ENCODE assay signal across 25 cellular contexts in the genomic region with DNA sequence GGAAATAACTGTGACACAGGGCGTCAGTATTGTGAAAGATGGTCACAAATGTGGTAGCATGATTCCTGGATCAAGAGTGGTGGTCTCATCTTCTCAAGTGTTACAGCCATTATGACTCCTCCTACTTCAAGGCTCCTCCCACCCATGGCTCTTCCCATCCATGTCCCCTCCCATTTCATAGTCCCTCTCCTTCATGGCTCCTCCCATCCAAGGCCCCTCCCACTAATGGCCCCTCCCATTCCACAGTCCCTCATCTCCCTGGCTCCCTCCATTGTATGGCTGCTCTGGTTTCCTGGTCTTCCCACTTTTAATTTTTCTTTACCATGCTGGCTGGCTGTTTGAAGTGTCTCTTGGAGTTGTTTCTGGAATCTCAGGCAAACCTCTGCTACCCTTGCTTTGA.
"Had no signal": no experiment of that assay in that cellular context is flagged by ENCODE, and none has a peak within 500 bp of the region (broad histone marks: within the 10 kb centered on the region; RNA-seq: fewer than 3 reads in every experiment).

No MANE protein-coding gene starts in this region.

- H3K9me3 ChIP-seq: adrenal gland, right lobe of liver, thyroid gland, upper lobe of right lung had no signal

- ATAC-seq: activated T-cell treated with anti-CD3 and anti-CD28 coated beads, Interleukin-2, amount 50 U/mL, for 4 hours; esophagus mucosa; right lobe of liver; upper lobe of right lung; WTC11 had no signal

- H3K27ac Mint-ChIP-seq: activated naive CD8-positive, alpha-beta T cell; activated T-helper 2 cell treated with anti-CD3 and anti-CD28 coated beads, Interferon-gamma antibody, Interleukin-2, Interleukin-4, amounts not matched to agents 10 μg/mL and 5 μg/mL and 100 μg/mL, durations not matched to agents 14 hours and 24 hours and 36 hours; nephron; stimulated activated naive CD8-positive, alpha-beta T cell treated with anti-CD3 and anti-CD28 coated beads, Interleukin-15, Interleukin-2, amounts not matched to agents 100 ng/mL and 50 ng/mL, for 24 hours; WTC11 had no signal

- H3K9me3 Mint-ChIP-seq: activated T-helper 2 cell treated with anti-CD3 and anti-CD28 coated beads, Interferon-gamma antibody, Interleukin-2, Interleukin-4, amounts not matched to agents 10 μg/mL and 5 μg/mL and 100 μg/mL, durations not matched to agents 14 hours and 24 hours and 36 hours had no signal

- H2AFZ ChIP-seq: hepatocyte had no signal

- H3K4me1 Mint-ChIP-seq: nephron, WTC11 had no signal

- H3K79me2 ChIP-seq: hepatocyte had no signal

- H3K36me3 Mint-ChIP-seq: activated naive CD8-positive, alpha-beta T cell had no signal

- H3K4me1 ChIP-seq: adrenal gland, right lobe of liver, thyroid gland, upper lobe of right lung had no signal

- H3K36me3 ChIP-seq: adrenal gland, right lobe of liver, thyroid gland, upper lobe of right lung had no signal

- H3K4me2 ChIP-seq: hepatocyte had no signal

- H3K27me3 ChIP-seq: adrenal gland, hepatocyte, right lobe of liver, thyroid gland, upper lobe of right lung had no signal

- DNase-seq: activated CD4-positive, alpha-beta T cell treated with anti-CD3 and anti-CD28 coated beads for 4 hours; activated CD4-positive, alpha-beta T cell treated with anti-CD3 and anti-CD28 coated beads, Interleukin-2, amount 50 U/mL, for 48 hours; activated CD8-positive, alpha-beta memory T cell treated with anti-CD3 and anti-CD28 coated beads, Interleukin-2, amount 50 U/mL, for 48 hours; activated naive CD4-positive, alpha-beta T cell; activated T-cell treated with anti-CD3 and anti-CD28 coated beads, Interleukin-2, amount 50 U/mL, for 4 hours; adrenal gland; central memory CD4-positive, alpha-beta T cell; dermis blood vessel endothelial cell; effector CD8-positive, alpha-beta T cell; glutamatergic neuron; occipital lobe; right lobe of liver; stimulated activated CD4-positive, alpha-beta T cell treated with anti-CD3 and anti-CD28 coated beads, Interleukin-1b, Interleukin-23, amount 100 ng/mL, for 48 hours; substantia nigra; T-helper 9 cell; thyroid gland; upper lobe of right lung had no signal

- H3K4me3 Mint-ChIP-seq: activated naive CD8-positive, alpha-beta T cell; activated T-cell treated with anti-CD3 and anti-CD28 coated beads, Interleukin-2, amount 50 U/mL, for 4 hours; nephron; stimulated activated naive CD8-positive, alpha-beta T cell treated with anti-CD3 and anti-CD28 coated beads, Interleukin-15, Interleukin-2, amounts not matched to agents 100 ng/mL and 50 ng/mL, for 24 hours; WTC11 had no signal

- H3K27ac ChIP-seq: adrenal gland, hepatocyte, right lobe of liver, skin epidermis, thyroid gland, upper lobe of right lung had no signal

- H3K4me3 ChIP-seq: adrenal gland, hepatocyte, right lobe of liver, skin epidermis, thyroid gland, upper lobe of right lung had no signal
